ENCODE assay signal across 1 cellular context in the genomic region with DNA sequence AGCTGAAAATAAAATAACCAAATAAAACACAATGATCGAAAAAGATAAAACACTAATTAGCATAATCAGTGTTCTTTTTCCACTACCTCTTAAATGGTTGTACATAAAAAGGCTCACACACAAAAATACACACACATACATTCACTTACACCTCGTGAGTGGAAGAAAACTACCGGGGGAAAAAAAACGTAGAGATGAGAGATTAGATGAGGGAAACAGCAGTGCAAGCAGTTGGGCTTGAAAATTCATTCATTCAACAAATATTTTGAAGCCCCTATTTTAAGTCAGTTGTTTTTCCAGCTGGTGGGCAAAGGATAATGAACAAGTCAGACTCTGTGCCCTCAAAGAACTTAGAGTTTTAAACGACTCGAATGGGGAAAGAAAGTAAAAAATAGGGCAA.
TF ChIP-seq lines count a peak whose summit lies in the region.

No MANE protein-coding gene starts in this region.

TF ChIP-seq in H1, 55 proteins besides CTCF, POLR2A, EP300 and RAD21:
- no peak for TF ChIP-seq EGR1 (IDR thresholded peaks at IDR 0.05; ENCODE audit: borderline replicate concordance, low read depth, low read length)
- TF ChIP-seq GABPA (IDR thresholded peaks at IDR 0.05; ENCODE audit: borderline replicate concordance, insufficient read depth, low read length) = no peak
- TF ChIP-seq POLR2AphosphoS5 (IDR thresholded peaks at IDR 0.05; ENCODE audit: low read depth, low read length) = no peak
- no peak for TF ChIP-seq KDM1A (IDR thresholded peaks at IDR 0.05; ENCODE audit: borderline replicate concordance, low read length)
- no peak for TF ChIP-seq FOSL1 (IDR thresholded peaks at IDR 0.05; ENCODE audit: insufficient read depth, low read depth, low read length)
- TF ChIP-seq NANOG (IDR thresholded peaks at IDR 0.05; ENCODE audit: insufficient read depth, low read depth, low read length, poor library complexity, severe bottlenecking) = no peak
- TF ChIP-seq, protein P1, sequence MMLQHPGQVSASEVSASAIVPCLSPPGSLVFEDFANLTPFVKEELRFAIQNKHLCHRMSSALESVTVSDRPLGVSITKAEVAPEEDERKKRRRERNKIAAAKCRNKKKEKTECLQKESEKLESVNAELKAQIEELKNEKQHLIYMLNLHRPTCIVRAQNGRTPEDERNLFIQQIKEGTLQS (IDR thresholded peaks at IDR 0.05; ENCODE audit: insufficient read depth, low read depth, low read length) = no peak
- no peak for TF ChIP-seq ZNF274 (IDR thresholded peaks at IDR 0.05; ENCODE audit: borderline replicate concordance, extremely low read depth, low read length)
- TF ChIP-seq RBBP5 (IDR thresholded peaks at IDR 0.05; ENCODE audit: borderline replicate concordance, low read depth, low read length) = no peak
- TF ChIP-seq NRF1 (IDR thresholded peaks at IDR 0.05; ENCODE audit: low read depth, low read length) = no peak
